ENCODE assay signal across 17 cellular contexts in genomic region chr17:660453-660852, GRCh38. TPM values are rescaled to one million over a fixed set of nuclear protein-coding genes. Genes with fewer than 3 reads are reported as not detected.
A peak's percentile ranks its signal among the peaks of the same experiment; 100 is the strongest.
DNase-seq lines count a peak whose midpoint lies in the region; ATAC-seq and TF ChIP-seq lines count a peak whose summit lies in the region.
"Had no signal": no experiment of that assay in that cellular context is flagged by ENCODE, and none has a peak within 500 bp of the region (broad histone marks: within the 10 kb centered on the region; RNA-seq: fewer than 3 reads in every experiment).

No MANE protein-coding gene starts in this region.

- no peak overlapping the region for H3K4me3 ChIP-seq in lower lobe of right lung
- no peak overlapping the region for H3K4me3 ChIP-seq in effector memory CD4-positive, alpha-beta T cell (ENCODE audit: insufficient read depth, low read depth, low read length, poor library complexity, severe bottlenecking)

- H3K4me3 Mint-ChIP-seq in CD14-positive monocyte (no peak overlapping the region), activated B cell treated with CpG ODN at 0.5 μM for 24 hours (peak overlapping the region; percentile 16), memory B cell (peak overlapping the region; percentile 69)
- H3K4me3 Mint-ChIP-seq in stimulated activated memory B cell treated with anti-CD40 and anti-IgM and Interleukin-4, amounts not matched to agents 10 μg/mL and 1 μg/mL and 100 μg/mL, for 72 hours = peak overlapping the region; percentile 12
- H3K4me3 Mint-ChIP-seq: CD4-positive, alpha-beta T cell had no signal

- TF ChIP-seq CTCF in CD14-positive monocyte (IDR thresholded peaks at IDR 0.05) = no peak
- no peak for TF ChIP-seq CTCF in activated B cell treated with CpG ODN at 0.5 μM for 24 hours (IDR thresholded peaks at IDR 0.05)
- no peak for TF ChIP-seq CTCF in lower lobe of right lung (IDR thresholded peaks at IDR 0.05)

- no peaks in the 10 kb centered on the region for H3K9me3 ChIP-seq in lower lobe of right lung
- H3K9me3 ChIP-seq in effector memory CD4-positive, alpha-beta T cell (ENCODE audit: control insufficient read depth, low read length) = no peaks in the 10 kb centered on the region
- H3K9me3 ChIP-seq: BE2C, Caco-2 had no signal

- ATAC-seq in activated B cell treated with CpG ODN at 0.5 μM for 24 hours (ENCODE audit: low read depth) = peak; percentile 45
- ATAC-seq in memory B cell (ENCODE audit: low read depth) = peak; percentile 74
- ATAC-seq in stimulated activated memory B cell treated with anti-CD40 and anti-IgM and Interleukin-4, amounts not matched to agents 10 μg/mL and 1 μg/mL and 100 μg/mL, for 72 hours = peak; percentile 54
- no peak for ATAC-seq in lower lobe of right lung
- ATAC-seq: HCT116 had no signal

- H3K9me3 Mint-ChIP-seq in CD14-positive monocyte (peaks cover 0 to 6% (median 0%) of the 10 kb centered on the region in 7 donors), activated B cell treated with CpG ODN at 0.5 μM for 24 hours (no peaks in the 10 kb centered on the region), memory B cell (peaks cover 3% of the 10 kb centered on the region)
- peaks cover 2% of the 10 kb centered on the region for H3K9me3 Mint-ChIP-seq in stimulated activated memory B cell treated with anti-CD40 and anti-IgM and Interleukin-4, amounts not matched to agents 10 μg/mL and 1 μg/mL and 100 μg/mL, for 72 hours
- H3K9me3 Mint-ChIP-seq: CD4-positive, alpha-beta T cell had no signal

- H3K27ac ChIP-seq in lower lobe of right lung = no peak overlapping the region
- H3K27ac ChIP-seq in effector memory CD4-positive, alpha-beta T cell (ENCODE audit: insufficient read depth, low read length, poor library complexity, severe bottlenecking) = no peak overlapping the region

- CTCF ChIA-PET in activated B cell treated with CpG ODN at 0.5 μM for 24 hours (lab: Charles Lee) (no interaction called here), HEK293T (lab: Yijun Ruan, JAX) (no interaction called here)

- H3K4me1 ChIP-seq in lower lobe of right lung = no peaks in the 10 kb centered on the region
- H3K4me1 ChIP-seq in effector memory CD4-positive, alpha-beta T cell (ENCODE audit: control insufficient read depth, insufficient read depth, low read length, poor library complexity, severe bottlenecking) = no peaks in the 10 kb centered on the region
- H3K4me1 ChIP-seq: BE2C, Caco-2 had no signal

- H3K4me1 Mint-ChIP-seq in CD14-positive monocyte = peaks cover 16% of the 10 kb centered on the region
- H3K4me1 Mint-ChIP-seq in activated B cell treated with CpG ODN at 0.5 μM for 24 hours = peaks cover 37% of the 10 kb centered on the region
- H3K4me1 Mint-ChIP-seq in memory B cell = peaks cover 43% of the 10 kb centered on the region
- H3K4me1 Mint-ChIP-seq in stimulated activated memory B cell treated with anti-CD40 and anti-IgM and Interleukin-4, amounts not matched to agents 10 μg/mL and 1 μg/mL and 100 μg/mL, for 72 hours = peaks cover 43% of the 10 kb centered on the region

- H3K27me3 ChIP-seq in lower lobe of right lung (ENCODE audit: low read depth) = no peaks in the 10 kb centered on the region
- no peaks in the 10 kb centered on the region for H3K27me3 ChIP-seq in effector memory CD4-positive, alpha-beta T cell (replicated peaks; ENCODE audit: control insufficient read depth, insufficient read depth, low read length, poor library complexity, severe bottlenecking)
- H3K27me3 ChIP-seq: BE2C had no signal

- intact Hi-C loops in CD14-positive monocyte (cut with micrococcal nuclease) (no loop called here), activated B cell treated with CpG ODN at 0.5 μM for 24 hours (cut with micrococcal nuclease) (no loop called here), lower lobe of right lung (cut with DNase I) (no loop called here)

- H3K27me3 Mint-ChIP-seq in CD14-positive monocyte (ENCODE audit: low read depth in 3 of 3) (no peaks in the 10 kb centered on the region), activated B cell treated with CpG ODN at 0.5 μM for 24 hours (no peaks in the 10 kb centered on the region), memory B cell (no peaks in the 10 kb centered on the region)
- no peaks in the 10 kb centered on the region for H3K27me3 Mint-ChIP-seq in stimulated activated memory B cell treated with anti-CD40 and anti-IgM and Interleukin-4, amounts not matched to agents 10 μg/mL and 1 μg/mL and 100 μg/mL, for 72 hours
- H3K27me3 Mint-ChIP-seq: CD4-positive, alpha-beta T cell had no signal

- POLR2A ChIA-PET in activated B cell treated with CpG ODN at 0.5 μM for 24 hours (lab: Charles Lee) = no interaction called here
- POLR2A ChIA-PET in HEK293T (lab: Yijun Ruan, JAX) = no interaction called here

- H3K36me3 Mint-ChIP-seq in CD14-positive monocyte (peaks cover 68 to 79% of the 10 kb centered on the region in 2 donors), activated B cell treated with CpG ODN at 0.5 μM for 24 hours (ENCODE audit: low read depth) (peaks cover 56% of the 10 kb centered on the region), memory B cell (peaks cover 37% of the 10 kb centered on the region)
- H3K36me3 Mint-ChIP-seq in stimulated activated memory B cell treated with anti-CD40 and anti-IgM and Interleukin-4, amounts not matched to agents 10 μg/mL and 1 μg/mL and 100 μg/mL, for 72 hours = peaks cover 71% of the 10 kb centered on the region

- peaks cover 46% of the 10 kb centered on the region for H3K36me3 ChIP-seq in lower lobe of right lung
- peaks cover 26% of the 10 kb centered on the region for H3K36me3 ChIP-seq in effector memory CD4-positive, alpha-beta T cell (ENCODE audit: control insufficient read depth, insufficient read depth, low read length)
- H3K36me3 ChIP-seq: BE2C had no signal

- DNase-seq in CD14-positive monocyte (ENCODE audit: low spot score) (no peak), activated B cell treated with CpG ODN at 0.5 μM for 24 hours (no peak), memory B cell (ENCODE audit: low spot score in 2 of 2) (peak in 1 of 2 donors; percentile 5), HEK293T (ENCODE audit: extremely low spot score) (no peak), lower lobe of right lung (no peak)
- DNase-seq in effector memory CD4-positive, alpha-beta T cell = no peak
- DNase-seq: BE2C; C1 segment of cervical spinal cord; Caco-2; CD4-positive, alpha-beta T cell; DMS153; DMS79; GDM1; GOT3; H7 had no signal

- H3K27ac Mint-ChIP-seq in CD14-positive monocyte (peak overlapping the region in 5 of 7 donors; percentile 23 to 69 (median 59)), activated B cell treated with CpG ODN at 0.5 μM for 24 hours (peak overlapping the region; percentile 72), memory B cell (peak overlapping the region; percentile 74)
- H3K27ac Mint-ChIP-seq in stimulated activated memory B cell treated with anti-CD40 and anti-IgM and Interleukin-4, amounts not matched to agents 10 μg/mL and 1 μg/mL and 100 μg/mL, for 72 hours = peak overlapping the region; percentile 83
- H3K27ac Mint-ChIP-seq: CD4-positive, alpha-beta T cell had no signal

TF ChIP-seq in HEK293T, 16 proteins besides CTCF, POLR2A, EP300 and RAD21:
- no peak for TF ChIP-seq NFRKB (IDR thresholded peaks at IDR 0.05)
- no peak for TF ChIP-seq ELF4 (IDR thresholded peaks at IDR 0.05)
- TF ChIP-seq FOXM1 (IDR thresholded peaks at IDR 0.05; ENCODE audit: borderline replicate concordance) = no peak
- TF ChIP-seq L3MBTL2 (conservative IDR thresholded peaks at IDR 0.05) = no peak
- no peak for TF ChIP-seq ARNT (IDR thresholded peaks at IDR 0.05)
- no peak for TF ChIP-seq FOXK2 (IDR thresholded peaks at IDR 0.05)
- TF ChIP-seq BHLHE40 (IDR thresholded peaks at IDR 0.05; ENCODE audit: borderline replicate concordance) = no peak
- TF ChIP-seq SP1 (IDR thresholded peaks at IDR 0.05) = no peak
- TF ChIP-seq SUZ12 (IDR thresholded peaks at IDR 0.05) = no peak
- no peak for TF ChIP-seq FOXA1 (IDR thresholded peaks at IDR 0.05)
- no peak for TF ChIP-seq HDGF (IDR thresholded peaks at IDR 0.05; ENCODE audit: borderline replicate concordance)
- TF ChIP-seq ZNF384 (IDR thresholded peaks at IDR 0.05) = no peak
- no peak for TF ChIP-seq LEF1 (IDR thresholded peaks at IDR 0.05; ENCODE audit: borderline replicate concordance)
- no peak for TF ChIP-seq PKNOX1 (IDR thresholded peaks at IDR 0.05)
- no peak for TF ChIP-seq TARDBP (IDR thresholded peaks at IDR 0.05)

RNA-seq across cellular contexts. Expression of gene VPS53, which starts 54.2 kb away (rescaled TPM):
- polyA plus RNA-seq in CD14-positive monocyte = 1 to 10 TPM; 3.9 to 8.5 TPM
- total RNA-seq in activated B cell treated with CpG ODN at 0.5 μM for 24 hours (90.1 and 97.8 TPM in 2 replicates), lower lobe of right lung (83.4 TPM)

Comparison
In these comparisons a context has a peak if more than half of its experiments do, and no peak if none do; other contexts are left out.
1. H3K4me3 Mint-ChIP-seq: peak in activated B cell treated with CpG ODN at 0.5 μM for 24 hours (single experiment), memory B cell (single experiment) and stimulated activated memory B cell treated with anti-CD40 and anti-IgM and Interleukin-4, amounts not matched to agents 10 μg/mL and 1 μg/mL and 100 μg/mL, for 72 hours (single experiment); none in CD14-positive monocyte (0 of 2).
2. ATAC-seq: peak in activated B cell treated with CpG ODN at 0.5 μM for 24 hours (single experiment), memory B cell (single experiment) and stimulated activated memory B cell treated with anti-CD40 and anti-IgM and Interleukin-4, amounts not matched to agents 10 μg/mL and 1 μg/mL and 100 μg/mL, for 72 hours (single experiment); none in lower lobe of right lung (0 of 2).
3. Peak in every context shown above with its lines, with median percentiles within 50 percentile points of each other: H3K27ac Mint-ChIP-seq.